9 cellular contexts compared by ENCODE assay signal in genomic region chr3:50299638-50299928, GRCh38. TPM values are rescaled to one million over a fixed set of nuclear protein-coding genes. Genes with fewer than 3 reads are reported as not detected.
A peak's percentile ranks its signal among the peaks of the same experiment; 100 is the strongest.
DNase-seq lines count a peak whose midpoint lies in the region; ATAC-seq, FAIRE-seq and TF ChIP-seq lines count a peak whose summit lies in the region.
"Had no signal": no experiment of that assay in that cellular context is flagged by ENCODE, and none has a peak within 500 bp of the region (broad histone marks: within the 10 kb centered on the region; RNA-seq: fewer than 3 reads in every experiment).

No MANE protein-coding gene starts in this region.

- H3K36me3 ChIP-seq in Caco-2 (ENCODE audit: control insufficient read depth, insufficient read depth, low read length) (no peaks in the 10 kb centered on the region; the same call in 1 of the 2 replicates), PC-9 (ENCODE audit: low read depth) (no peaks in the 10 kb centered on the region), endothelial cell of umbilical vein (ENCODE audit: control insufficient read depth in 2 of 2, extremely low read depth in 1 of 2, insufficient read depth in 2 of 2, low read length in 2 of 2) (no peaks in the 10 kb centered on the region), pancreas (no peaks in the 10 kb centered on the region)

- POLR2A ChIA-PET in Caco-2 (lab: Charles Lee) = interaction anchor here (0.6 to 1.4 kb wide), 9 partner anchors 10 to 1281 kb away, joined by 3 to 17 read pairs (median 5); partner anchors contain the start of genes DALRD3 and GNAI2
- POLR2A ChIA-PET in PC-9 (lab: Charles Lee; ENCODE audit: unreplicated experiment) = interaction anchor here (0.6 to 1.2 kb wide), 9 partner anchors 18 to 328 kb away, joined by 3 to 36 read pairs (median 6); partner anchors contain the start of genes SEMA3B and TUSC2
- POLR2A ChIA-PET in endothelial cell of umbilical vein (lab: Charles Lee) = interaction anchor here (1.0 to 1.5 kb wide), 4 partner anchors 18 to 64 kb away, joined by 3 to 5 read pairs (median 3); no protein-coding TSS in a partner anchor

- H3K27me3 ChIP-seq in Caco-2 (replicated peaks; ENCODE audit: control insufficient read depth, insufficient read depth, low read length) (no peaks in the 10 kb centered on the region), PC-9 (ENCODE audit: insufficient read depth, low read depth) (no peaks in the 10 kb centered on the region), endothelial cell of umbilical vein (ENCODE audit: control insufficient read depth in 2 of 2, insufficient read depth in 2 of 2, low read length in 2 of 2) (no peaks in the 10 kb centered on the region), pancreas (no peaks in the 10 kb centered on the region)

- no peaks in the 10 kb centered on the region for H3K9me2 ChIP-seq in PC-9 (ENCODE audit: insufficient read depth)

- dilution Hi-C loops in endothelial cell of umbilical vein (cut with MboI; ENCODE audit: extremely low pct_ligation_motif_present, low sequenced_read_pairs) = no loop called here

- H3K79me2 ChIP-seq in PC-9 (ENCODE audit: low read depth) (0 out of 2 replicates have a peak, but pooled peaks cover 10% of the 10 kb centered on the region), endothelial cell of umbilical vein (ENCODE audit: control insufficient read depth, insufficient read depth, low read length) (no peaks in the 10 kb centered on the region)

- H3F3A ChIP-seq in PC-9 (ENCODE audit: insufficient read depth, low read depth) = peaks cover 9% of the 10 kb centered on the region; the same call in 1 of the 2 replicates

- peaks cover 11% of the 10 kb centered on the region for H3K4me1 Mint-ChIP-seq in Caco-2 (ENCODE audit: low read depth, unreplicated experiment)

- CTCF ChIA-PET in Caco-2 (lab: Charles Lee) = interaction anchor here (0.7 to 1.3 kb wide), 10 partner anchors 16 to 1200 kb away, joined by 3 to 8 read pairs (median 4); partner anchors contain the start of gene LSMEM2
- CTCF ChIA-PET in PC-9 (lab: Charles Lee) = interaction anchor here (0.5 to 0.9 kb wide), 6 partner anchors 18 to 270 kb away, joined by 3 to 9 read pairs (median 4); partner anchors contain the start of genes HEMK1 and TUSC2
- CTCF ChIA-PET in endothelial cell of umbilical vein (lab: Charles Lee) = interaction anchor here (0.9 to 2.6 kb wide), 6 partner anchors 18 to 74 kb away, joined by 3 to 36 read pairs (median 4); partner anchors contain the start of genes HYAL2 and TUSC2

- DNase-seq in Caco-2 (no peak), PC-9 (no peak), endothelial cell of umbilical vein (ENCODE audit: low read depth, low spot score) (no peak), pancreas (no peak), left lobe of liver (ENCODE audit: low spot score) (no peak)
- no peak for DNase-seq in stimulated activated naive CD4-positive, alpha-beta T cell (lab: John Stamatoyannopoulos, UW)

- WGBS in pancreas, 2 donors = 1 to 3% methylated on average over 12 of the region's 12 CpGs

- H3K4me3 Mint-ChIP-seq in Caco-2 (ENCODE audit: unreplicated experiment) = peak overlapping the region; percentile 97

- peak overlapping the region; percentile 39 for H3K4me3 ChIP-seq in Caco-2 (ENCODE audit: low read depth, low read length)
- H3K4me3 ChIP-seq in PC-9 = peak overlapping the region; percentile 48; the same call in 1 of the 2 replicates
- peak overlapping the region in 2 of 3 experiments; percentile 25 to 28 for H3K4me3 ChIP-seq in endothelial cell of umbilical vein (replicated peaks in 1 of 3; ENCODE audit: insufficient read depth in 1 of 3, low read depth in 1 of 3, low read length in 3 of 3)
- peak overlapping the region in 3 of 4 donors; percentile 12 to 67 (median 32) for H3K4me3 ChIP-seq in pancreas

- no peaks in the 10 kb centered on the region for H3K9me3 Mint-ChIP-seq in Caco-2 (ENCODE audit: unreplicated experiment)

- no peaks in the 10 kb centered on the region for H3K27me3 Mint-ChIP-seq in Caco-2 (ENCODE audit: insufficient read depth, unreplicated experiment)

- no peak for TF ChIP-seq POLR2A in endothelial cell of umbilical vein (IDR thresholded peaks at IDR 0.05; ENCODE audit: low read depth, low read length)

- TF ChIP-seq CTCF in Caco-2 (IDR thresholded peaks at IDR 0.05; ENCODE audit: insufficient read depth in 1 of 2, low read depth in 1 of 2, low read length in 1 of 2, severe bottlenecking in 1 of 2, unreplicated experiment in 1 of 2) (no peak), PC-9 (conservative IDR thresholded peaks at IDR 0.05) (no peak), endothelial cell of umbilical vein (IDR thresholded peaks at IDR 0.05; ENCODE audit: extremely low read depth in 1 of 2, insufficient read depth in 1 of 2, low read depth in 1 of 2, low read length in 2 of 2) (no peak), pancreas (IDR thresholded peaks at IDR 0.05) (no peak)

- H4K20me1 ChIP-seq in PC-9 (ENCODE audit: insufficient read depth) (no peaks in the 10 kb centered on the region), endothelial cell of umbilical vein (replicated peaks; ENCODE audit: control insufficient read depth, extremely low read depth, insufficient read depth, low read length) (no peaks in the 10 kb centered on the region)

- intact Hi-C loops in Caco-2 (cut with micrococcal nuclease; ENCODE audit: unreplicated experiment) = loop anchor here (1.0 to 2.0 kb wide), 4 partner anchors 19 to 63 kb away; partner anchors contain the start of gene GNAI2
- intact Hi-C loops in PC-9 (cut with micrococcal nuclease; ENCODE audit: unreplicated experiment) = loop anchor here (1.0 to 2.0 kb wide), 2 partner anchors 18 to 35 kb away; no protein-coding TSS in a partner anchor
- intact Hi-C loops in endothelial cell of umbilical vein (cut with micrococcal nuclease) = loop anchor here (1.0 to 2.0 kb wide), 4 partner anchors 24 to 59 kb away; partner anchors contain the start of gene TMEM115
- intact Hi-C loops in pancreas (cut with DNase I) = no loop called here

- H3K36me3 Mint-ChIP-seq in Caco-2 (ENCODE audit: insufficient read depth, unreplicated experiment) = peaks cover 11% of the 10 kb centered on the region

- no peak for ATAC-seq in pancreas
- no peak for ATAC-seq in left lobe of liver
- ATAC-seq in GM18873 (IDR thresholded peaks at IDR 0.05; ENCODE audit: low FRiP score, unreplicated experiment) = no peak
- no peak for ATAC-seq in GM19455 (IDR thresholded peaks at IDR 0.05; ENCODE audit: unreplicated experiment)

- BruUV-seq in Caco-2 (replicated peaks; lab: Mats Ljungman, UMichigan) = no TSS peak
- BruUV-seq in PC-9 (replicated peaks; lab: Mats Ljungman, UMichigan) = no TSS peak
- BruUV-seq in endothelial cell of umbilical vein (replicated peaks; lab: Mats Ljungman, UMichigan) = no TSS peak

- H3K9me1 ChIP-seq in endothelial cell of umbilical vein (replicated peaks; ENCODE audit: control insufficient read depth, extremely low read depth, insufficient read depth, low read length) = no peaks in the 10 kb centered on the region

- H3K27ac ChIP-seq in PC-9 = peak overlapping the region; percentile 76
- H3K27ac ChIP-seq in endothelial cell of umbilical vein (ENCODE audit: insufficient read depth, low read depth, low read length) = peak overlapping the region; percentile 50
- peak overlapping the region; percentile 61 to 83 (median 79) for H3K27ac ChIP-seq in pancreas

- H3K4me2 ChIP-seq in PC-9 (peak overlapping the region; percentile 80), endothelial cell of umbilical vein (ENCODE audit: insufficient read depth, low read length) (peak overlapping the region; percentile 42)

- no peak overlapping the region; the same call in 1 of the 2 replicates for H2AFZ ChIP-seq in PC-9
- peak overlapping the region; percentile 12 for H2AFZ ChIP-seq in endothelial cell of umbilical vein (ENCODE audit: low read depth, low read length)

- H3K27ac Mint-ChIP-seq in Caco-2 (ENCODE audit: unreplicated experiment) = peak overlapping the region; percentile 95

- H3K9me3 ChIP-seq in Caco-2 (no peaks in the 10 kb centered on the region), PC-9 (ENCODE audit: insufficient read depth, low read depth) (no peaks in the 10 kb centered on the region), endothelial cell of umbilical vein (replicated peaks; ENCODE audit: control insufficient read depth, insufficient read depth, low read length) (no peaks in the 10 kb centered on the region), pancreas (no peaks in the 10 kb centered on the region)

- FAIRE-seq in endothelial cell of umbilical vein (lab: Jason Lieb, UNC) = no peak
- FAIRE-seq in pancreas (lab: Jason Lieb, UNC) = no peak

- H3K4me1 ChIP-seq in Caco-2 (peaks cover 20% of the 10 kb centered on the region), PC-9 (replicated peaks; ENCODE audit: insufficient read depth) (peaks cover 20% of the 10 kb centered on the region), endothelial cell of umbilical vein (ENCODE audit: control insufficient read depth, extremely low read depth, insufficient read depth, low read length) (peaks cover 25% of the 10 kb centered on the region), pancreas (peaks cover 11 to 14% (median 11%) of the 10 kb centered on the region in 3 donors)

- peak overlapping the region; percentile 57 for H3K9ac ChIP-seq in endothelial cell of umbilical vein (replicated peaks; ENCODE audit: extremely low read depth, insufficient read depth, low read length)

RNA-seq across cellular contexts. Expression of gene HYAL3, which starts 0.4 kb away (rescaled TPM):
- total RNA-seq in Caco-2 (2022) = 5.2 and 6.8 TPM in 2 replicates
- total RNA-seq in PC-9 (2021) = 10.2 and 12.2 TPM in 2 replicates
- 3.8 and 4.8 TPM in 2 replicates for total RNA-seq in endothelial cell of umbilical vein
- 11.5 and 12.8 TPM in 2 replicates for polyA plus RNA-seq in endothelial cell of umbilical vein
- polyA plus RNA-seq in endothelial cell of umbilical vein (2011; cell fraction: cytosol; rRNA removed) = 8.1 TPM in 2 replicates
- polyA plus RNA-seq in endothelial cell of umbilical vein (2011; cell fraction: nucleus; rRNA removed) = 6.4 and 8.0 TPM in 2 replicates
- polyA plus RNA-seq in endothelial cell of umbilical vein (2012) = 4.0 and 5.3 TPM in 2 replicates
- 4.0 and 5.6 TPM in 2 replicates for polyA minus RNA-seq in endothelial cell of umbilical vein
- polyA minus RNA-seq in endothelial cell of umbilical vein (2011; cell fraction: cytosol; rRNA and poly(A)+ RNA removed) = 23.4 TPM
- polyA minus RNA-seq in endothelial cell of umbilical vein (2011; cell fraction: nucleus; rRNA and poly(A)+ RNA removed) = 0.96 and 2.4 TPM in 2 replicates
- total RNA-seq in pancreas = 1 to 10 TPM in 1 of 6 donors, under 1 TPM in 5; 0.46 to 1.3 (median 0.65) TPM
- 1 to 10 TPM; 1.6 to 2.1 TPM for polyA plus RNA-seq in pancreas
- total RNA-seq in left lobe of liver = 2.9 TPM

RNA-seq across cellular contexts. Expression of gene NAA80, which starts 0.4 kb away (rescaled TPM):
- total RNA-seq in Caco-2 (2022) (6.7 and 8.2 TPM in 2 replicates), PC-9 (2021) (25.2 and 25.7 TPM in 2 replicates), endothelial cell of umbilical vein (9.0 and 9.7 TPM in 2 replicates), pancreas (1 to 10 TPM; 2.6 to 6.6 (median 5.0) TPM), left lobe of liver (4.9 TPM)
- polyA plus RNA-seq in endothelial cell of umbilical vein (13.1 and 17.7 TPM in 2 replicates), pancreas (10 to 100 TPM; 13.0 to 15.6 TPM)
- polyA plus RNA-seq in endothelial cell of umbilical vein (2011; cell fraction: cytosol; rRNA removed) = 5.4 and 6.5 TPM in 2 replicates
- 16.1 and 21.1 TPM in 2 replicates for polyA plus RNA-seq in endothelial cell of umbilical vein (2011; cell fraction: nucleus; rRNA removed)
- polyA plus RNA-seq in endothelial cell of umbilical vein (2012) = 8.5 and 8.6 TPM in 2 replicates
- polyA minus RNA-seq in endothelial cell of umbilical vein = 6.2 and 6.8 TPM in 2 replicates
- polyA minus RNA-seq in endothelial cell of umbilical vein (2011; cell fraction: cytosol; rRNA and poly(A)+ RNA removed) = 7.5 TPM
- 4.4 and 5.0 TPM in 2 replicates for polyA minus RNA-seq in endothelial cell of umbilical vein (2011; cell fraction: nucleus; rRNA and poly(A)+ RNA removed)

RNA-seq across cellular contexts. Expression of gene HYAL1, which starts 3.8 kb away (rescaled TPM):
- total RNA-seq in Caco-2 (2022) (2.3 and 2.6 TPM in 2 replicates), PC-9 (2021) (1.3 and 1.9 TPM in 2 replicates), endothelial cell of umbilical vein (1.6 and 2.2 TPM in 2 replicates), pancreas (1 to 10 TPM; 3.1 to 7.1 (median 5.7) TPM), left lobe of liver (140 TPM)
- polyA plus RNA-seq in endothelial cell of umbilical vein (3.3 and 3.8 TPM in 2 replicates), pancreas (10 to 100 TPM in 1 of 2 donors, 1 to 10 TPM in 1; 8.2 to 11.7 TPM)
- 1.7 and 1.8 TPM in 2 replicates for polyA plus RNA-seq in endothelial cell of umbilical vein (2011; cell fraction: cytosol; rRNA removed)
- polyA plus RNA-seq in endothelial cell of umbilical vein (2011; cell fraction: nucleus; rRNA removed) = 3.6 and 3.7 TPM in 2 replicates
- 0.65 and 0.68 TPM in 2 replicates for polyA plus RNA-seq in endothelial cell of umbilical vein (2012)
- polyA minus RNA-seq in endothelial cell of umbilical vein = 2.3 and 4.3 TPM in 2 replicates
- 27.9 TPM for polyA minus RNA-seq in endothelial cell of umbilical vein (2011; cell fraction: cytosol; rRNA and poly(A)+ RNA removed)
- 2.5 and 4.9 TPM in 2 replicates for polyA minus RNA-seq in endothelial cell of umbilical vein (2011; cell fraction: nucleus; rRNA and poly(A)+ RNA removed)

RNA-seq across cellular contexts. Expression of gene IFRD2, which starts 7.4 kb away (rescaled TPM):
- 88.0 and 89.5 TPM in 2 replicates for total RNA-seq in Caco-2 (2022)
- total RNA-seq in PC-9 (2021) = 93.1 and 118 TPM in 2 replicates
- total RNA-seq in endothelial cell of umbilical vein = 109 and 111 TPM in 2 replicates
- 99.4 and 101 TPM in 2 replicates for polyA plus RNA-seq in endothelial cell of umbilical vein
- 73.1 and 74.5 TPM in 2 replicates for polyA plus RNA-seq in endothelial cell of umbilical vein (2011; cell fraction: cytosol; rRNA removed)
- polyA plus RNA-seq in endothelial cell of umbilical vein (2011; cell fraction: nucleus; rRNA removed) = 207 and 228 TPM in 2 replicates
- polyA plus RNA-seq in endothelial cell of umbilical vein (2012) = 66.3 and 90.3 TPM in 2 replicates
- 43.0 and 57.1 TPM in 2 replicates for polyA minus RNA-seq in endothelial cell of umbilical vein
- polyA minus RNA-seq in endothelial cell of umbilical vein (2011; cell fraction: cytosol; rRNA and poly(A)+ RNA removed) = 96.3 TPM
- 40.2 and 42.9 TPM in 2 replicates for polyA minus RNA-seq in endothelial cell of umbilical vein (2011; cell fraction: nucleus; rRNA and poly(A)+ RNA removed)
- 10 to 100 TPM; 47.1 to 81.6 (median 55.1) TPM for total RNA-seq in pancreas
- polyA plus RNA-seq in pancreas = 100 to 1,000 TPM; 101 to 117 TPM
- 63.8 TPM for total RNA-seq in left lobe of liver

RNA-seq across cellular contexts. Expression of gene LSMEM2, which starts 20.7 kb away (rescaled TPM):
- total RNA-seq in Caco-2 (2022) (not detected in 2 replicates), PC-9 (2021) (0.35 and 0.55 TPM in 2 replicates), endothelial cell of umbilical vein (not detected in 2 replicates), pancreas (under 1 TPM in 1 of 6 donors, not detected in 5; 0.12 TPM), left lobe of liver (not detected)
- polyA plus RNA-seq in endothelial cell of umbilical vein (not detected in 2 replicates), pancreas (1 to 10 TPM in 1 of 2 donors, under 1 TPM in 1; 0.15 to 2.1 TPM)
- not detected in 2 replicates for polyA plus RNA-seq in endothelial cell of umbilical vein (2011; cell fraction: cytosol; rRNA removed)
- polyA plus RNA-seq in endothelial cell of umbilical vein (2011; cell fraction: nucleus; rRNA removed) = not detected in 2 replicates
- not detected in 2 replicates for polyA plus RNA-seq in endothelial cell of umbilical vein (2012)
- not detected in 2 replicates for polyA minus RNA-seq in endothelial cell of umbilical vein
- not detected for polyA minus RNA-seq in endothelial cell of umbilical vein (2011; cell fraction: cytosol; rRNA and poly(A)+ RNA removed)
- polyA minus RNA-seq in endothelial cell of umbilical vein (2011; cell fraction: nucleus; rRNA and poly(A)+ RNA removed) = not detected in 2 replicates
- total RNA-seq: T-helper 2 cell treated with Interferon-gamma antibody and Interleukin-4, amounts not matched to agents 100 ng/mL and 5 ng/mL, for 36 hours had no signal

Comparison
In these comparisons a context has a peak if more than half of its experiments do, and no peak if none do; other contexts are left out.
1. RNA of gene HYAL1, which starts 3.8 kb away (total RNA-seq): 140 TPM in left lobe of liver (single experiment); 3.1 to 7.1 TPM in pancreas, 2.3 to 2.6 TPM in Caco-2, 1.6 to 2.2 TPM in endothelial cell of umbilical vein and 1.3 to 1.9 TPM in PC-9; every median in the first group is over 10 times any median in the second.
2. intact Hi-C loops: an anchor here in Caco-2 (1.0 to 2.0 kb wide), PC-9 (1.0 to 2.0 kb wide) and endothelial cell of umbilical vein (1.0 to 2.0 kb wide); none called in pancreas.
3. Peak in every context shown above with its lines, with median percentiles within 50 percentile points of each other: H3K4me3 ChIP-seq and H3K27ac ChIP-seq.